9 cellular contexts compared by ENCODE assay signal in genomic region chr21:41924355-41924754, GRCh38. TPM values are rescaled to one million over a fixed set of nuclear protein-coding genes. Genes with fewer than 3 reads are reported as not detected.
DNase-seq lines count a peak whose midpoint lies in the region; ATAC-seq and TF ChIP-seq lines count a peak whose summit lies in the region.
"Had no signal": no experiment of that assay in that cellular context is flagged by ENCODE, and none has a peak within 500 bp of the region (broad histone marks: within the 10 kb centered on the region; RNA-seq: fewer than 3 reads in every experiment).

No MANE protein-coding gene starts in this region.

- peak overlapping the region; percentile 67 for H2AFZ ChIP-seq in mammary epithelial cell (ENCODE audit: low read depth, low read length)

- DNase-seq in activated CD8-positive, alpha-beta memory T cell treated with anti-CD3 and anti-CD28 coated beads, Interleukin-2, amount 10 ng/mL, durations not matched to agents 7 days and 5 days = no peak
- no peak for DNase-seq in activated CD8-positive, alpha-beta memory T cell treated with anti-CD3 and anti-CD28 coated beads, Interleukin-2, amount 50 U/mL, for 4 hours
- DNase-seq in mammary epithelial cell (no peak), lower lobe of right lung (no peak), A673 (ENCODE audit: low spot score) (no peak)
- no peak for DNase-seq in natural killer cell treated with Interleukin-12 subunit alpha and Interleukin-12 subunit beta and Interleukin-15 and Interleukin-18, amount 100 ng/mL, for 72 hours (ENCODE audit: low spot score)
- DNase-seq: stimulated activated CD4-positive, alpha-beta T cell treated with anti-CD3 and anti-CD28 coated beads, Interleukin-4, amount 100 ng/mL, for 24 hours had no signal

- no peaks in the 10 kb centered on the region for H3K27me3 Mint-ChIP-seq in activated CD8-positive, alpha-beta memory T cell treated with anti-CD3 and anti-CD28 coated beads, Interleukin-2, amount 10 ng/mL, durations not matched to agents 7 days and 5 days
- peaks cover 0 to 6% of the 10 kb centered on the region in 2 donors for H3K27me3 Mint-ChIP-seq in natural killer cell treated with Interleukin-12 subunit alpha and Interleukin-12 subunit beta and Interleukin-15 and Interleukin-18, amount 100 ng/mL, for 72 hours

- H3K9me3 ChIP-seq in mammary epithelial cell (replicated peaks; ENCODE audit: insufficient read depth, low read length) (no peaks in the 10 kb centered on the region), lower lobe of right lung (no peaks in the 10 kb centered on the region), thymus (ENCODE audit: control insufficient read depth) (no peaks in the 10 kb centered on the region), A673 (ENCODE audit: low read depth, low read length, poor library complexity, severe bottlenecking) (no peaks in the 10 kb centered on the region)

- intact Hi-C loops in mammary epithelial cell (cut with micrococcal nuclease) (no loop called here), lower lobe of right lung (cut with DNase I) (no loop called here), A673 (cut with micrococcal nuclease; ENCODE audit: unreplicated experiment) (no loop called here)

- peak overlapping the region; percentile 77 for H3K4me2 ChIP-seq in mammary epithelial cell (ENCODE audit: insufficient read depth, low read depth, low read length)

- no peak overlapping the region for H3K27ac Mint-ChIP-seq in activated CD8-positive, alpha-beta memory T cell treated with anti-CD3 and anti-CD28 coated beads, Interleukin-2, amount 10 ng/mL, durations not matched to agents 7 days and 5 days
- H3K27ac Mint-ChIP-seq in natural killer cell treated with Interleukin-12 subunit alpha and Interleukin-12 subunit beta and Interleukin-15 and Interleukin-18, amount 100 ng/mL, for 72 hours = peak overlapping the region in 1 of 2 donors; percentile 73

- H3K4me3 Mint-ChIP-seq in activated CD8-positive, alpha-beta memory T cell treated with anti-CD3 and anti-CD28 coated beads, Interleukin-2, amount 10 ng/mL, durations not matched to agents 7 days and 5 days = peak overlapping the region; percentile 30
- no peak overlapping the region for H3K4me3 Mint-ChIP-seq in natural killer cell treated with Interleukin-12 subunit alpha and Interleukin-12 subunit beta and Interleukin-15 and Interleukin-18, amount 100 ng/mL, for 72 hours

- peaks cover 55% of the 10 kb centered on the region for H3K4me1 Mint-ChIP-seq in activated CD8-positive, alpha-beta memory T cell treated with anti-CD3 and anti-CD28 coated beads, Interleukin-2, amount 10 ng/mL, durations not matched to agents 7 days and 5 days
- H3K4me1 Mint-ChIP-seq in natural killer cell treated with Interleukin-12 subunit alpha and Interleukin-12 subunit beta and Interleukin-15 and Interleukin-18, amount 100 ng/mL, for 72 hours (ENCODE audit: low read depth in 2 of 2) = peaks cover 14 to 34% of the 10 kb centered on the region in 2 donors

- in situ Hi-C loops in mammary epithelial cell (cut with MboI; ENCODE audit: low sequenced_read_pairs in 2 of 2) = loop anchor here in 1 of 2 donors (25.0 kb wide), 1 partner anchor 112 kb away; no protein-coding TSS in a partner anchor

- no peaks in the 10 kb centered on the region for H4K20me1 ChIP-seq in mammary epithelial cell (ENCODE audit: insufficient read depth, low read length)

- POLR2A ChIA-PET in A673 (lab: Charles Lee; ENCODE audit: low non-redundant PET) = no interaction called here

- 24% methylated on average over 6 of the region's 6 CpGs for WGBS in mammary epithelial cell (ENCODE audit: low coverage, missing lambda C conversion rate)
- 86% methylated on average over 6 of the region's 6 CpGs for WGBS in thymus

- peak overlapping the region; percentile 16 for H3K9ac ChIP-seq in mammary epithelial cell (ENCODE audit: insufficient read depth, low read length)

- no peaks in the 10 kb centered on the region for H3K36me3 ChIP-seq in mammary epithelial cell (ENCODE audit: insufficient read depth, low read length)
- H3K36me3 ChIP-seq in lower lobe of right lung = no peaks in the 10 kb centered on the region
- H3K36me3 ChIP-seq in thymus (ENCODE audit: control insufficient read depth, insufficient read depth) = no peaks in the 10 kb centered on the region
- H3K36me3 ChIP-seq in A673 (ENCODE audit: insufficient read depth, low read length, poor library complexity, severe bottlenecking) = no peaks in the 10 kb centered on the region

- peaks cover 3% of the 10 kb centered on the region for H3K36me3 Mint-ChIP-seq in activated CD8-positive, alpha-beta memory T cell treated with anti-CD3 and anti-CD28 coated beads, Interleukin-2, amount 10 ng/mL, durations not matched to agents 7 days and 5 days
- H3K36me3 Mint-ChIP-seq in natural killer cell treated with Interleukin-12 subunit alpha and Interleukin-12 subunit beta and Interleukin-15 and Interleukin-18, amount 100 ng/mL, for 72 hours = no peaks in the 10 kb centered on the region

- H3K27ac ChIP-seq in mammary epithelial cell (ENCODE audit: insufficient read depth, low read depth, low read length) (peak overlapping the region; percentile 65), lower lobe of right lung (peak overlapping the region; percentile 77), thymus (ENCODE audit: low read depth) (peak overlapping the region; percentile 27), A673 (ENCODE audit: low read depth, low read length, poor library complexity, severe bottlenecking) (no peak overlapping the region)

- peak overlapping the region in 1 of 3 experiments; percentile 4 for H3K4me3 ChIP-seq in mammary epithelial cell (replicated peaks in 1 of 3; ENCODE audit: insufficient read depth in 1 of 3, low read depth in 2 of 3, low read length in 3 of 3)
- H3K4me3 ChIP-seq in lower lobe of right lung = peak overlapping the region; percentile 8
- no peak overlapping the region for H3K4me3 ChIP-seq in thymus (ENCODE audit: low read length)
- H3K4me3 ChIP-seq in A673 (ENCODE audit: low read depth, low read length, poor library complexity, severe bottlenecking) = no peak overlapping the region

- dilution Hi-C loops in mammary epithelial cell (cut with HindIII; ENCODE audit: low sequenced_read_pairs) = no loop called here

- no peak for ATAC-seq in activated CD8-positive, alpha-beta memory T cell treated with anti-CD3 and anti-CD28 coated beads, Interleukin-2, amount 10 ng/mL, durations not matched to agents 7 days and 5 days
- no peak for ATAC-seq in lower lobe of right lung
- no peak for ATAC-seq in natural killer cell treated with Interleukin-12 subunit alpha and Interleukin-12 subunit beta and Interleukin-15 and Interleukin-18, amount 100 ng/mL, for 72 hours
- no peak for ATAC-seq in GM21526 (IDR thresholded peaks at IDR 0.05; ENCODE audit: low FRiP score, unreplicated experiment)

- TF ChIP-seq CTCF in mammary epithelial cell (conservative IDR thresholded peaks at IDR 0.05 in 1 of 2, IDR thresholded peaks at IDR 0.05 in 1 of 2; ENCODE audit: extremely low read depth in 1 of 2, insufficient read depth in 1 of 2, low read depth in 1 of 2, low read length in 2 of 2) (no peak), lower lobe of right lung (IDR thresholded peaks at IDR 0.05) (no peak), A673 (conservative IDR thresholded peaks at IDR 0.05; ENCODE audit: low read depth, low read length) (no peak)

- H3K79me2 ChIP-seq in mammary epithelial cell (ENCODE audit: insufficient read depth, low read length) = peaks cover 73% of the 10 kb centered on the region

- BruUV-seq in mammary epithelial cell (replicated peaks; lab: Mats Ljungman, UMichigan) (no TSS peak), A673 (replicated peaks; lab: Mats Ljungman, UMichigan) (no TSS peak)

- H3K27me3 ChIP-seq in mammary epithelial cell (ENCODE audit: insufficient read depth, low read length) = no peaks in the 10 kb centered on the region
- no peaks in the 10 kb centered on the region for H3K27me3 ChIP-seq in lower lobe of right lung (ENCODE audit: low read depth)
- no peaks in the 10 kb centered on the region for H3K27me3 ChIP-seq in thymus (ENCODE audit: control insufficient read depth, insufficient read depth)
- no peaks in the 10 kb centered on the region for H3K27me3 ChIP-seq in A673 (replicated peaks; ENCODE audit: insufficient read depth, low read depth, low read length, poor library complexity)

- H3K9me3 Mint-ChIP-seq in activated CD8-positive, alpha-beta memory T cell treated with anti-CD3 and anti-CD28 coated beads, Interleukin-2, amount 10 ng/mL, durations not matched to agents 7 days and 5 days (ENCODE audit: low read depth) = no peaks in the 10 kb centered on the region
- no peaks in the 10 kb centered on the region for H3K9me3 Mint-ChIP-seq in natural killer cell treated with Interleukin-12 subunit alpha and Interleukin-12 subunit beta and Interleukin-15 and Interleukin-18, amount 100 ng/mL, for 72 hours

- CTCF ChIA-PET in activated CD8-positive, alpha-beta memory T cell treated with anti-CD3 and anti-CD28 coated beads, Interleukin-2, amount 10 ng/mL, durations not matched to agents 7 days and 5 days (lab: Charles Lee) = interaction anchor here (2.1 to 3.1 kb wide), 2 partner anchors 45 to 193 kb away, joined by 8 to 17 read pairs; partner anchors contain the start of gene PRDM15
- CTCF ChIA-PET in mammary epithelial cell (lab: Charles Lee; ENCODE audit: low non-redundant PET) = no interaction called here
- CTCF ChIA-PET in A673 (lab: Charles Lee) = no interaction called here

- H3K4me1 ChIP-seq in mammary epithelial cell (ENCODE audit: insufficient read depth, low read length) = peaks cover 56% of the 10 kb centered on the region
- H3K4me1 ChIP-seq in lower lobe of right lung = peaks cover 55% of the 10 kb centered on the region
- H3K4me1 ChIP-seq in thymus (ENCODE audit: control insufficient read depth, insufficient read depth, low read length) = peaks cover 34% of the 10 kb centered on the region
- peaks cover 17% of the 10 kb centered on the region for H3K4me1 ChIP-seq in A673 (ENCODE audit: insufficient read depth, low read length, poor library complexity, severe bottlenecking)

RNA-seq across cellular contexts. Expression of gene C2CD2, which starts 29.5 kb away (rescaled TPM):
- 10 to 100 TPM in 1 of 2 experiments, 1 to 10 TPM in 1; 6.4 to 10.7 TPM for total RNA-seq in activated CD8-positive, alpha-beta memory T cell treated with anti-CD3 and anti-CD28 coated beads, Interleukin-2, amount 10 ng/mL, durations not matched to agents 7 days and 5 days
- total RNA-seq in mammary epithelial cell (10 to 100 TPM; 29.1 to 36.7 TPM), lower lobe of right lung (23.8 TPM), A673 (2021) (9.2 and 10.8 TPM in 2 replicates)
- polyA plus RNA-seq in mammary epithelial cell (28.0 TPM), thymus (11.3 TPM)
- 90.3 TPM for polyA minus RNA-seq in mammary epithelial cell
- 1 to 10 TPM; 1.4 to 2.2 TPM for total RNA-seq in natural killer cell treated with Interleukin-12 subunit alpha and Interleukin-12 subunit beta and Interleukin-15 and Interleukin-18, amount 100 ng/mL, for 72 hours

RNA-seq across cellular contexts. Expression of gene PRDM15, which starts 45.2 kb away (rescaled TPM):
- total RNA-seq in activated CD8-positive, alpha-beta memory T cell treated with anti-CD3 and anti-CD28 coated beads, Interleukin-2, amount 10 ng/mL, durations not matched to agents 7 days and 5 days = 10 to 100 TPM; 10.8 to 13.4 TPM
- total RNA-seq in mammary epithelial cell (1 to 10 TPM; 7.2 to 8.1 TPM), lower lobe of right lung (6.6 TPM), A673 (2021) (16.7 and 17.8 TPM in 2 replicates)
- polyA plus RNA-seq in mammary epithelial cell (5.8 TPM), thymus (6.1 TPM)
- 29.5 TPM for polyA minus RNA-seq in mammary epithelial cell
- total RNA-seq in natural killer cell treated with Interleukin-12 subunit alpha and Interleukin-12 subunit beta and Interleukin-15 and Interleukin-18, amount 100 ng/mL, for 72 hours = 10 to 100 TPM; 12.9 to 22.1 TPM
